Comparison of ENCODE assay signal across 17 cellular contexts in genomic region chr13:44474122-44474910, GRCh38.
DNase-seq lines count a peak whose midpoint lies in the region; ATAC-seq and TF ChIP-seq lines count a peak whose summit lies in the region.
"Had no signal": no experiment of that assay in that cellular context is flagged by ENCODE, and none has a peak within 500 bp of the region (broad histone marks: within the 10 kb centered on the region; RNA-seq: fewer than 3 reads in every experiment).

No MANE protein-coding gene starts in this region.

- H3K36me3 ChIP-seq in mesendoderm (ENCODE audit: control insufficient read depth, insufficient read depth, low read length) (no peaks in the 10 kb centered on the region), prostate gland (no peaks in the 10 kb centered on the region)
- H3K36me3 ChIP-seq: sigmoid colon, vagina had no signal

- peak overlapping the region; percentile 16 for H3K9ac ChIP-seq in mesendoderm (ENCODE audit: low read length)

- peaks cover 3% of the 10 kb centered on the region for H3K36me3 Mint-ChIP-seq in brain
- H3K36me3 Mint-ChIP-seq: activated CD4-positive, alpha-beta memory T cell treated with anti-CD3 and anti-CD28 coated beads for 36 hours had no signal

- H3K27me3 ChIP-seq in mesendoderm (ENCODE audit: insufficient read depth, low read length, poor library complexity), result no peaks in the 10 kb centered on the region
- no peaks in the 10 kb centered on the region for H3K27me3 ChIP-seq in prostate gland (replicated peaks; ENCODE audit: insufficient read depth)
- H3K27me3 ChIP-seq: dorsolateral prefrontal cortex, sigmoid colon, vagina had no signal

- peak overlapping the region; percentile 46 for H3K56ac ChIP-seq in mesendoderm (ENCODE audit: low read length)

- TF ChIP-seq POLR2A in GM18505 (IDR thresholded peaks at IDR 0.05; ENCODE audit: borderline replicate concordance, extremely low read depth, insufficient read depth, insufficient read length), result no peak
- no peak for TF ChIP-seq POLR2A in prostate gland (IDR thresholded peaks at IDR 0.05)

- intact Hi-C loops in prostate gland (cut with DNase I), result no loop called here

- no peak overlapping the region for H2AK5ac ChIP-seq in mesendoderm (ENCODE audit: low read length)

- no peaks in the 10 kb centered on the region for H3K9me3 Mint-ChIP-seq in brain
- H3K9me3 Mint-ChIP-seq: activated CD4-positive, alpha-beta memory T cell treated with anti-CD3 and anti-CD28 coated beads for 36 hours; activated naive CD4-positive, alpha-beta T cell treated with anti-CD3 and anti-CD28 coated beads for 36 hours had no signal

- H3K4me3 ChIP-seq in AG10803 (ENCODE audit: low read length) (no peak overlapping the region), mesendoderm (ENCODE audit: low read length) (no peak overlapping the region), prostate gland (no peak overlapping the region)
- H3K4me3 ChIP-seq: dorsolateral prefrontal cortex, GM12878, sigmoid colon, vagina had no signal

- H2BK5ac ChIP-seq in mesendoderm (ENCODE audit: low read length), result no peak overlapping the region

- TF ChIP-seq CTCF in AG10803 (conservative IDR thresholded peaks at IDR 0.05; ENCODE audit: low read length) (no peak), brain (conservative IDR thresholded peaks at IDR 0.05) (no peak), prostate gland (IDR thresholded peaks at IDR 0.05) (no peak)

- H3K27me3 Mint-ChIP-seq in brain, result no peaks in the 10 kb centered on the region
- H3K27me3 Mint-ChIP-seq: activated CD4-positive, alpha-beta memory T cell treated with anti-CD3 and anti-CD28 coated beads for 36 hours; T-helper 17 cell had no signal

- no peak overlapping the region for H4K8ac ChIP-seq in mesendoderm (ENCODE audit: low read depth, low read length)

- H3K4ac ChIP-seq in mesendoderm (ENCODE audit: low read depth, low read length), result no peak overlapping the region

- H3K4me2 ChIP-seq in mesendoderm (ENCODE audit: low read length), result no peak overlapping the region

- no peak overlapping the region for H2BK15ac ChIP-seq in mesendoderm (replicated peaks; ENCODE audit: low read depth)

- H3K18ac ChIP-seq in mesendoderm (ENCODE audit: low read length), result no peak overlapping the region

- peak; percentile 13 for DNase-seq in AG10803 (ENCODE audit: low read depth)
- peak; percentile 28 for DNase-seq in HT-29 (ENCODE audit: low spot score)
- DNase-seq in mesendoderm, result peak; percentile 76
- DNase-seq in GM19238 (ENCODE audit: insufficient read length, low spot score), result no peak
- DNase-seq in NCI-H1436 (lab: John Stamatoyannopoulos, UW), result no peak
- DNase-seq in prostate gland (ENCODE audit: low spot score), result no peak
- DNase-seq: activated CD4-positive, alpha-beta memory T cell treated with anti-CD3 and anti-CD28 coated beads for 36 hours; activated naive CD4-positive, alpha-beta T cell treated with anti-CD3 and anti-CD28 coated beads for 36 hours; dorsolateral prefrontal cortex; hypothalamus; NCI-H1694 treated with DMSO at 0.1 percent for 48 hours; sigmoid colon; T-helper 17 cell had no signal

- no peak overlapping the region for H3K27ac ChIP-seq in mesendoderm (ENCODE audit: low read depth, low read length)
- H3K27ac ChIP-seq in prostate gland, result no peak overlapping the region
- H3K27ac ChIP-seq: vagina had no signal

- peak overlapping the region in 3 of 5 experiments; percentile 20 to 63 (median 48) for H3K27ac Mint-ChIP-seq in brain
- H3K27ac Mint-ChIP-seq: activated CD4-positive, alpha-beta memory T cell treated with anti-CD3 and anti-CD28 coated beads for 36 hours; activated naive CD4-positive, alpha-beta T cell treated with anti-CD3 and anti-CD28 coated beads for 36 hours; T-helper 17 cell had no signal

- H3K23ac ChIP-seq in mesendoderm (ENCODE audit: low read length), result peak overlapping the region; percentile 85

- H3K4me1 ChIP-seq in mesendoderm (ENCODE audit: control insufficient read depth, low read depth, low read length), result no peaks in the 10 kb centered on the region
- H3K4me1 ChIP-seq in prostate gland (replicated peaks), result no peaks in the 10 kb centered on the region

- H3K4me3 Mint-ChIP-seq in brain, result no peak overlapping the region
- H3K4me3 Mint-ChIP-seq: activated CD4-positive, alpha-beta memory T cell treated with anti-CD3 and anti-CD28 coated beads for 36 hours; activated naive CD4-positive, alpha-beta T cell treated with anti-CD3 and anti-CD28 coated beads for 36 hours; T-helper 17 cell had no signal

- H3K9me3 ChIP-seq in prostate gland, result no peaks in the 10 kb centered on the region
- H3K9me3 ChIP-seq: sigmoid colon, vagina had no signal

- no peaks in the 10 kb centered on the region for H3K79me2 ChIP-seq in mesendoderm (ENCODE audit: control insufficient read depth, insufficient read depth, low read length)

- H3K4me1 Mint-ChIP-seq in brain, result peaks cover 50% of the 10 kb centered on the region

- H4K5ac ChIP-seq in mesendoderm (ENCODE audit: low read length), result no peak overlapping the region

- ATAC-seq in GM18505 (IDR thresholded peaks at IDR 0.05; ENCODE audit: unreplicated experiment), result no peak
- ATAC-seq: GM12878, T-helper 17 cell had no signal

- H3K79me1 ChIP-seq in mesendoderm (ENCODE audit: low read length), result no peaks in the 10 kb centered on the region

- WGBS in mesendoderm (ENCODE audit: extremely low coverage, insufficient coverage, low lambda C conversion rate), result 100% methylated on average over 1 of the region's 4 CpGs
- WGBS in prostate gland, result 86% methylated on average over 4 of the region's 4 CpGs

- no peak overlapping the region for H2BK120ac ChIP-seq in mesendoderm (ENCODE audit: low read depth, low read length)

Comparison
In these comparisons a context has a peak if more than half of its experiments do, and no peak if none do; other contexts are left out.
1. DNase-seq: peak in AG10803 (single experiment), HT-29 (single experiment) and mesendoderm (single experiment); none in GM19238 (single experiment), NCI-H1436 (single experiment) and prostate gland (single experiment).